ENCODE assay signal across 18 cellular contexts in the genomic region with DNA sequence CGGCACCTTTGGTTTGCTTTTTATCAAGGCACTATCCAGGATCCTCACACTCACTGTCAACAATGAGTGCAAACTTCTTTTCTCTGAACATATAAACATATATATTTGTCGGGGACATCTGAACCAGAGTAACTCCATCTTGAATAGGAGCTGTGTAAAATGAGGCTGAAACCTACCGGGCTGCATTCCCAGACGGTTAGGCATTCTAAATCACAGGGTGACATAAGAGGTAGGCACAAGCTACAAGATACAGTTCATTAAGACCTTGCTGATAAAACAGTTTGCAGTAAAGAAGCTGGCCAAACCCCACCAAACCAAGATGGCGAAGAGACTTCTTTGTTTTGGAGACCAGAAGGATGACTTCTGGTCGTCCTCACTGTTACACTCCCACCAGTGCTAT.
DNase-seq lines count a peak whose midpoint lies in the region; ATAC-seq, FAIRE-seq and TF ChIP-seq lines count a peak whose summit lies in the region.
"Had no signal": no experiment of that assay in that cellular context is flagged by ENCODE, and none has a peak within 500 bp of the region (broad histone marks: within the 10 kb centered on the region; RNA-seq: fewer than 3 reads in every experiment).

No MANE protein-coding gene starts in this region.

- H3K27ac ChIP-seq in ACC112 (ENCODE audit: low read depth, low read length) (no peak overlapping the region), fibroblast of lung (ENCODE audit: insufficient read depth, low read length) (no peak overlapping the region), osteoblast (ENCODE audit: low read depth, low read length) (peak overlapping the region; percentile 23), HepG2 (ENCODE audit: extremely low read length, insufficient read depth, low read length) (no peak overlapping the region)
- H3K27ac ChIP-seq: 22Rv1, A549, BLaER1 had no signal

- no peak overlapping the region for H3K4me2 ChIP-seq in fibroblast of lung (ENCODE audit: extremely low read depth, insufficient read depth, low read length)
- H3K4me2 ChIP-seq in osteoblast (ENCODE audit: insufficient read depth, low read length) = peak overlapping the region; percentile 52
- H3K4me2 ChIP-seq in HepG2 (ENCODE audit: low read depth, low read length) = no peak overlapping the region
- H3K4me2 ChIP-seq: A549, BLaER1 had no signal

- FAIRE-seq in bronchial epithelial cell (lab: Jason Lieb, UNC) = no peak
- FAIRE-seq in HepG2 (lab: Jason Lieb, UNC) = no peak
- FAIRE-seq: A549 had no signal

- in situ Hi-C loops in HepG2 (cut with HindIII; ENCODE audit: extremely low pct_ligation_motif_present, low pct_unique_long_range_greater_than_20kb) = no loop called here

- intact Hi-C loops in HepG2 (cut with micrococcal nuclease; ENCODE audit: unreplicated experiment) = no loop called here

- no peak for TF ChIP-seq RAD21 in HepG2 (CRISPR knock-in tag; IDR thresholded peaks at IDR 0.05)

- no peaks in the 10 kb centered on the region for H3K79me2 ChIP-seq in ACC112 (ENCODE audit: control insufficient read depth, insufficient read depth, low read length, unreplicated experiment)
- no peaks in the 10 kb centered on the region for H3K79me2 ChIP-seq in fibroblast of lung (ENCODE audit: control insufficient read depth, insufficient read depth, low read length)
- no peaks in the 10 kb centered on the region for H3K79me2 ChIP-seq in osteoblast (ENCODE audit: insufficient read depth, low read length)
- H3K79me2 ChIP-seq in HepG2 (ENCODE audit: insufficient read depth, low read length) = no peaks in the 10 kb centered on the region

- WGBS in HepG2 (ENCODE audit: low lambda C conversion rate) = 89% methylated on average over 6 of the region's 6 CpGs

- H2AFZ ChIP-seq in ACC112 (ENCODE audit: low read length, unreplicated experiment) = peak overlapping the region; percentile 46
- H2AFZ ChIP-seq in fibroblast of lung (ENCODE audit: low read length) = peak overlapping the region; percentile 66
- peak overlapping the region; percentile 72 for H2AFZ ChIP-seq in osteoblast (ENCODE audit: low read length)
- H2AFZ ChIP-seq in HepG2 (ENCODE audit: low read length) = no peak overlapping the region

- CTCF ChIA-PET in HepG2 (lab: Yijun Ruan, JAX; ENCODE audit: low intra/inter-chr PET ratio, low total read pairs) = no interaction called here

- no peak for ATAC-seq in HepG2
- ATAC-seq: A549, HCT116 had no signal

- TF ChIP-seq POLR2A in HepG2 (IDR thresholded peaks at IDR 0.05; ENCODE audit: insufficient read depth in 1 of 2, low read depth in 2 of 2, low read length in 2 of 2) = no peak

- H3K36me3 ChIP-seq in ACC112 (ENCODE audit: insufficient read depth, low read length) (no peaks in the 10 kb centered on the region), bronchial epithelial cell (ENCODE audit: control insufficient read depth, insufficient read depth, low read length) (no peaks in the 10 kb centered on the region), fibroblast of lung (ENCODE audit: control insufficient read depth, insufficient read depth, low read length) (no peaks in the 10 kb centered on the region), osteoblast (ENCODE audit: insufficient read depth, low read length) (no peaks in the 10 kb centered on the region), HepG2 (replicated peaks in 1 of 2; ENCODE audit: control insufficient read depth in 1 of 2, insufficient read depth in 2 of 2, low read length in 2 of 2) (no peaks in the 10 kb centered on the region)
- H3K36me3 ChIP-seq: BLaER1 had no signal

- DNase-seq in bronchial epithelial cell (ENCODE audit: low read depth) = peak; percentile 47
- DNase-seq in fibroblast of lung (ENCODE audit: low read depth in 2 of 2) = no peak
- no peak for DNase-seq in osteoblast (ENCODE audit: insufficient read length, low spot score, missing footprints)
- no peak for DNase-seq in HepG2 (ENCODE audit: low spot score)
- no peak for DNase-seq in NCI-H2227 treated with DMSO at 0.1 percent for 48 hours (lab: John Stamatoyannopoulos, UW)
- no peak for DNase-seq in kidney tubule cell (ENCODE audit: low spot score)
- DNase-seq in medulla oblongata (ENCODE audit: extremely low spot score) = no peak
- DNase-seq: CD4-positive, alpha-beta memory T cell; DMS153; DMS79; GDM1; H7; HFFc6 had no signal

- no peak for TF ChIP-seq EP300 in HepG2 (IDR thresholded peaks at IDR 0.05; ENCODE audit: low read depth in 2 of 2, low read length in 2 of 2)
- TF ChIP-seq EP300 in HepG2 (CRISPR knock-in tag; IDR thresholded peaks at IDR 0.05; ENCODE audit: borderline replicate concordance) = no peak

- H3K9ac ChIP-seq in fibroblast of lung (ENCODE audit: insufficient read depth, low read length) = no peak overlapping the region
- no peak overlapping the region for H3K9ac ChIP-seq in HepG2 (ENCODE audit: insufficient read depth, low read depth, low read length)
- H3K9ac ChIP-seq: BLaER1 had no signal

- no peak for TF ChIP-seq CTCF in bronchial epithelial cell (IDR thresholded peaks at IDR 0.05; ENCODE audit: insufficient read depth, low read length, severe bottlenecking)
- TF ChIP-seq CTCF in fibroblast of lung (conservative IDR thresholded peaks at IDR 0.05 in 1 of 2, IDR thresholded peaks at IDR 0.05 in 1 of 2; ENCODE audit: low read depth in 1 of 2, low read length in 2 of 2) = no peak
- no peak for TF ChIP-seq CTCF in osteoblast (IDR thresholded peaks at IDR 0.05; ENCODE audit: extremely low read depth, low read depth, low read length)
- no peak for TF ChIP-seq CTCF in HepG2 (CRISPR knock-in tag; IDR thresholded peaks at IDR 0.05)

- H3K9me3 ChIP-seq in fibroblast of lung (ENCODE audit: control insufficient read depth, insufficient read depth, low read depth, low read length) (no peaks in the 10 kb centered on the region), osteoblast (ENCODE audit: low read depth, low read length) (no peaks in the 10 kb centered on the region), HepG2 (ENCODE audit: low read length) (no peaks in the 10 kb centered on the region)
- H3K9me3 ChIP-seq: A549, BLaER1 had no signal

- H3K4me3 ChIP-seq in ACC112 (ENCODE audit: low read depth, low read length) = no peak overlapping the region
- H3K4me3 ChIP-seq in bronchial epithelial cell (ENCODE audit: low read depth, low read length) = no peak overlapping the region
- no peak overlapping the region for H3K4me3 ChIP-seq in fibroblast of lung (replicated peaks in 1 of 4; ENCODE audit: control extremely low read depth in 1 of 4, insufficient read depth in 1 of 4, low read depth in 3 of 4, low read length in 4 of 4)
- H3K4me3 ChIP-seq in osteoblast (ENCODE audit: insufficient read depth, low read length) = peak overlapping the region; percentile 21
- no peak overlapping the region for H3K4me3 ChIP-seq in HepG2 (replicated peaks in 1 of 3; ENCODE audit: insufficient read depth in 1 of 3, low read depth in 2 of 3, low read length in 3 of 3)
- H3K4me3 ChIP-seq: A549, BLaER1 had no signal

- H4K20me1 ChIP-seq in fibroblast of lung (ENCODE audit: control insufficient read depth, extremely low read depth, insufficient read depth, low read length) (no peaks in the 10 kb centered on the region), osteoblast (ENCODE audit: insufficient read depth, low read length) (no peaks in the 10 kb centered on the region), HepG2 (ENCODE audit: insufficient read depth, low read length) (no peaks in the 10 kb centered on the region)
- H4K20me1 ChIP-seq: BLaER1 had no signal

- H3K27me3 ChIP-seq in ACC112 (ENCODE audit: insufficient read depth, low read length) (no peaks in the 10 kb centered on the region), bronchial epithelial cell (ENCODE audit: control insufficient read depth, insufficient read depth, low read length) (no peaks in the 10 kb centered on the region), fibroblast of lung (ENCODE audit: control insufficient read depth, insufficient read depth, low read length) (no peaks in the 10 kb centered on the region), osteoblast (ENCODE audit: insufficient read depth, low read length) (no peaks in the 10 kb centered on the region), HepG2 (ENCODE audit: control insufficient read depth in 1 of 2, insufficient read depth in 2 of 2, low read length in 2 of 2) (no peaks in the 10 kb centered on the region)
- H3K27me3 ChIP-seq: BLaER1 had no signal

- POLR2A ChIA-PET in HepG2 (lab: Yijun Ruan, JAX) = no interaction called here

- H3K4me1 ChIP-seq in ACC112 (ENCODE audit: control insufficient read depth, insufficient read depth, low read length, unreplicated experiment) (peaks cover 18% of the 10 kb centered on the region), fibroblast of lung (ENCODE audit: control insufficient read depth, extremely low read depth, insufficient read depth, low read length) (peaks cover 2% of the 10 kb centered on the region), osteoblast (ENCODE audit: insufficient read depth, low read length) (peaks cover 14% of the 10 kb centered on the region), HepG2 (ENCODE audit: insufficient read depth, low read length) (no peaks in the 10 kb centered on the region)
- H3K4me1 ChIP-seq: A549, BLaER1 had no signal

- BruUV-seq in HepG2 (replicated peaks; lab: Mats Ljungman, UMichigan) = no TSS peak

TF ChIP-seq in HepG2, 621 proteins besides CTCF, POLR2A, EP300 and RAD21 (continues in another document):
- TF ChIP-seq NFRKB (IDR thresholded peaks at IDR 0.05) (no peak), ZNF546 (CRISPR knock-in tag; conservative IDR thresholded peaks at IDR 0.05) (no peak), NR2F1 (CRISPR knock-in tag; IDR thresholded peaks at IDR 0.05) (no peak), KLF11 (CRISPR knock-in tag; IDR thresholded peaks at IDR 0.05) (no peak), ZSCAN29 (CRISPR knock-in tag; conservative IDR thresholded peaks at IDR 0.05) (no peak), JARID2 (CRISPR knock-in tag; IDR thresholded peaks at IDR 0.05; ENCODE audit: insufficient replicate concordance) (no peak), ELF1 (CRISPR knock-in tag; IDR thresholded peaks at IDR 0.05) (no peak), ISX (CRISPR knock-in tag; conservative IDR thresholded peaks at IDR 0.05) (no peak), TEAD3 (CRISPR knock-in tag; optimal IDR thresholded peaks at IDR 0.05; ENCODE audit: borderline replicate concordance) (no peak), ZNF776 (CRISPR knock-in tag; IDR thresholded peaks at IDR 0.05) (no peak), ZZZ3 (CRISPR knock-in tag; IDR thresholded peaks at IDR 0.05; ENCODE audit: borderline replicate concordance) (no peak)
- TF ChIP-seq, protein P1, sequence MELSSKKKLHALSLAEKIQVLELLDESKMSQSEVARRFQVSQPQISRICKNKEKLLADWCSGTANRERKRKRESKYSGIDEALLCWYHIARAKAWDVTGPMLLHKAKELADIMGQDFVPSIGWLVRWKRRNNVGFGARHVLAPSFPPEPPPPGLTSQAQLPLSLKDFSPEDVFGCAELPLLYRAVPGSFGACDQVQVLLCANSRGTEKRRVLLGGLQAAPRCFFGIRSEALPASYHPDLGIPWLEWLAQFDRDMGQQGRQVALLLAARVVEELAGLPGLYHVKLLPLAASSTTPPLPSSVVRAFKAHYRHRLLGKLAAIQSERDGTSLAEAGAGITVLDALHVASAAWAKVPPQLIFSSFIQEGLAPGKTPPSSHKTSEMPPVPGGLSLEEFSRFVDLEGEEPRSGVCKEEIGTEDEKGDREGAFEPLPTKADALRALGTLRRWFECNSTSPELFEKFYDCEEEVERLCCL (CRISPR knock-in tag; IDR thresholded peaks at IDR 0.05; ENCODE audit: borderline replicate concordance) = no peak
